1 cellular context compared by ENCODE assay signal in genomic region chr19:1567116-1567847, GRCh38.
TF ChIP-seq lines count a peak whose summit lies in the region.

No MANE protein-coding gene starts in this region.

TF ChIP-seq in SK-N-SH, 30 proteins besides CTCF, POLR2A, EP300 and RAD21 (continued from another document):
- no peak for TF ChIP-seq USF1 (IDR thresholded peaks at IDR 0.05; ENCODE audit: borderline replicate concordance, low read depth)
- no peak for TF ChIP-seq GABPA (IDR thresholded peaks at IDR 0.05; ENCODE audit: low read depth)
- no peak for TF ChIP-seq GATA2 (CRISPR knock-in tag; IDR thresholded peaks at IDR 0.05)
- no peak for TF ChIP-seq NRF1 (IDR thresholded peaks at IDR 0.05; ENCODE audit: low read depth, low read length)
- TF ChIP-seq EZH2phosphoT487 (IDR thresholded peaks at IDR 0.05; ENCODE audit: borderline replicate concordance, low read depth): no peak
- no peak for TF ChIP-seq PBX3 (IDR thresholded peaks at IDR 0.05)
- no peak for TF ChIP-seq CHD2 (IDR thresholded peaks at IDR 0.05; ENCODE audit: low read length, partially characterized antibody)
- TF ChIP-seq ELF1 (IDR thresholded peaks at IDR 0.05): no peak
